Comparison of ENCODE assay signal across 1 cellular context in the genomic region with DNA sequence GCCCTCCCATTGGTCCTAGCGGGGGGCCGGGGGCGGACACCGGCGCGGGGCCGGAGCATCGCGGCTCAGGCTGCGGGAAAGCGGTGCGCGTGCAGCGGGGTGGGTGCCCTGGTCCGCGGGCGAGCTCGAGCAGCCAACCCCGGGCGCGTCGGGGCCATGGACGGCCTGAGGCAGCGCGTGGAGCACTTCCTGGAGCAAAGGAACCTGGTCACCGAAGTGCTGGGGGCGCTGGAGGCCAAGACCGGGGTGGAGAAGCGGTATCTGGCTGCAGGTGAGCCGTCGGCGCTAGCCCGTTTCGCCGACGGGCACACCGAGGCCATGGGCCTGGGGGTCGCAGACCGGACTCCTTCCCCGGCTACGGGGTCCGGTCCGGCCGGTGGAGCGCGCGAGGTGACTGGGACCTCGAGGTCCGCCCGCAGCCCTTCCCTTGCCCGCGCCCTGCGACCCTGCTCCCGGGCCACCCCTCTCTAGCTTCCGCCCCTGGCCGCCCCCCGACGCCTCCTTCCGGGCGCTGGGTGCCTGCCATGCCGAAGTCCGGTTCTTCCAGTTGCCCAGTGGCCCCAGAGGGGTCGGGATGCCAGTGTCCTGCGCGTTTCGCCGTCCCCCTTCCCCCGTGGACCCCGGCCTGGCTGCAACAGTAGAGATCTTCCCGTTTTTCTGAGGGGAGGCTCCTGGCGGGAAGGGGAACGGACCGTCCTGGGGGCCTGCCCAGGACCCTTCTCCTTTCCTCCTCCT.
A peak's percentile ranks its signal among the peaks of the same experiment; 100 is the strongest.
TF ChIP-seq lines count a peak whose summit lies in the region.

REEP6 (plus strand) TSS at position 68 of the 735 bp plus-strand sequence; CDS start at position 157, 89 bp downstream.

TF ChIP-seq in K562, 482 proteins besides CTCF, POLR2A, EP300 and RAD21 (continued from another document and continues in another):
- TF ChIP-seq, protein P1, sequence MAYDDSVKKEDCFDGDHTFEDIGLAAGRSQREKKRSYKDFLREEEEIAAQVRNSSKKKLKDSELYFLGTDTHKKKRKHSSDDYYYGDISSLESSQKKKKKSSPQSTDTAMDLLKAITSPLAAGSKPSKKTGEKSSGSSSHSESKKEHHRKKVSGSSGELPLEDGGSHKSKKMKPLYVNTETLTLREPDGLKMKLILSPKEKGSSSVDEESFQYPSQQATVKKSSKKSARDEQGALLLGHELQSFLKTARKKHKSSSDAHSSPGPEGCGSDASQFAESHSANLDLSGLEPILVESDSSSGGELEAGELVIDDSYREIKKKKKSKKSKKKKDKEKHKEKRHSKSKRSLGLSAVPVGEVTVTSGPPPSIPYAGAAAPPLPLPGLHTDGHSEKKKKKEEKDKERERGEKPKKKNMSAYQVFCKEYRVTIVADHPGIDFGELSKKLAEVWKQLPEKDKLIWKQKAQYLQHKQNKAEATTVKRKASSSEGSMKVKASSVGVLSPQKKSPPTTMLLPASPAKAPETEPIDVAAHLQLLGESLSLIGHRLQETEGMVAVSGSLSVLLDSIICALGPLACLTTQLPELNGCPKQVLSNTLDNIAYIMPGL (CRISPR knock-in tag; IDR thresholded peaks at IDR 0.05) = no peak
- TF ChIP-seq KAT2B (IDR thresholded peaks at IDR 0.05; ENCODE audit: low read depth, low read length) (no peak), KDM4B (IDR thresholded peaks at IDR 0.05; ENCODE audit: borderline replicate concordance in 2 of 2, low read depth in 1 of 2) (no peak), ZNF77 (CRISPR knock-in tag; IDR thresholded peaks at IDR 0.05) (no peak), SIN3B (IDR thresholded peaks at IDR 0.05; ENCODE audit: low read depth) (peak; percentile 59; the same call in 1 of the 2 replicates), PRMT5 (CRISPR knock-in tag; IDR thresholded peaks at IDR 0.05) (no peak), ASH1L (IDR thresholded peaks at IDR 0.05; ENCODE audit: borderline replicate concordance, low read depth, partially characterized antibody) (no peak), SOX6 (IDR thresholded peaks at IDR 0.05) (peak; percentile 40; the same call in 1 of the 2 replicates), TRIM25 (IDR thresholded peaks at IDR 0.05; ENCODE audit: borderline replicate concordance) (no peak), IRF9 (tag; IDR thresholded peaks at IDR 0.05) (no peak), ZNF316 (IDR thresholded peaks at IDR 0.05) (no peak), ATF2 (CRISPR knock-in tag; IDR thresholded peaks at IDR 0.05) (no peak), HNRNPUL1 (IDR thresholded peaks at IDR 0.05; ENCODE audit: low read length) (no peak), BRF1 (IDR thresholded peaks at IDR 0.05; ENCODE audit: borderline replicate concordance, extremely low read depth, insufficient read length) (no peak), LARP7 (IDR thresholded peaks at IDR 0.05) (no peak), DEAF1 (CRISPR knock-in tag; IDR thresholded peaks at IDR 0.05) (no peak), AFF4 (CRISPR knock-in tag; IDR thresholded peaks at IDR 0.05) (no peak), SMARCC2 (IDR thresholded peaks at IDR 0.05; ENCODE audit: low read depth) (no peak), NR2C2 (CRISPR knock-in tag; IDR thresholded peaks at IDR 0.05) (0 out of 2 replicates have a peak, but pooled peaks have one; percentile 17), NR2C2 (tag; IDR thresholded peaks at IDR 0.05) (no peak), ZFP36 (IDR thresholded peaks at IDR 0.05; ENCODE audit: low read depth, low read length, partially characterized antibody) (no peak), ARHGAP35 (IDR thresholded peaks at IDR 0.05; ENCODE audit: partially characterized antibody) (no peak), MIER1 (IDR thresholded peaks at IDR 0.05; ENCODE audit: low read depth) (no peak), MAFF (IDR thresholded peaks at IDR 0.05; ENCODE audit: low read length) (no peak), ZNF75A (CRISPR knock-in tag; IDR thresholded peaks at IDR 0.05) (no peak), GATAD2B (IDR thresholded peaks at IDR 0.05; ENCODE audit: borderline replicate concordance) (no peak), ZKSCAN1 (IDR thresholded peaks at IDR 0.05; ENCODE audit: low read depth, low read length) (no peak)
- TF ChIP-seq, protein P2, sequence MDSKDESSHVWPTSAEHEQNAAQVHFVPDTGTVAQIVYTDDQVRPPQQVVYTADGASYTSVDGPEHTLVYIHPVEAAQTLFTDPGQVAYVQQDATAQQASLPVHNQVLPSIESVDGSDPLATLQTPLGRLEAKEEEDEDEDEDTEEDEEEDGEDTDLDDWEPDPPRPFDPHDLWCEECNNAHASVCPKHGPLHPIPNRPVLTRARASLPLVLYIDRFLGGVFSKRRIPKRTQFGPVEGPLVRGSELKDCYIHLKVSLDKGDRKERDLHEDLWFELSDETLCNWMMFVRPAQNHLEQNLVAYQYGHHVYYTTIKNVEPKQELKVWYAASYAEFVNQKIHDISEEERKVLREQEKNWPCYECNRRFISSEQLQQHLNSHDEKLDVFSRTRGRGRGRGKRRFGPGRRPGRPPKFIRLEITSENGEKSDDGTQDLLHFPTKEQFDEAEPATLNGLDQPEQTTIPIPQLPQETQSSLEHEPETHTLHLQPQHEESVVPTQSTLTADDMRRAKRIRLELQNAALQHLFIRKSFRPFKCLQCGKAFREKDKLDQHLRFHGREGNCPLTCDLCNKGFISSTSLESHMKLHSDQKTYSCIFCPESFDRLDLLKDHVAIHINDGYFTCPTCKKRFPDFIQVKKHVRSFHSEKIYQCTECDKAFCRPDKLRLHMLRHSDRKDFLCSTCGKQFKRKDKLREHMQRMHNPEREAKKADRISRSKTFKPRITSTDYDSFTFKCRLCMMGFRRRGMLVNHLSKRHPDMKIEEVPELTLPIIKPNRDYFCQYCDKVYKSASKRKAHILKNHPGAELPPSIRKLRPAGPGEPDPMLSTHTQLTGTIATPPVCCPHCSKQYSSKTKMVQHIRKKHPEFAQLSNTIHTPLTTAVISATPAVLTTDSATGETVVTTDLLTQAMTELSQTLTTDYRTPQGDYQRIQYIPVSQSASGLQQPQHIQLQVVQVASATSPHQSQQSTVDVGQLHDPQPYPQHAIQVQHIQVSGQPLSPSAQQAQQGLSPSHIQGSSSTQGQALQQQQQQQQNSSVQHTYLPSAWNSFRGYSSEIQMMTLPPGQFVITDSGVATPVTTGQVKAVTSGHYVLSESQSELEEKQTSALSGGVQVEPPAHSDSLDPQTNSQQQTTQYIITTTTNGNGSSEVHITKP (IDR thresholded peaks at IDR 0.05; ENCODE audit: partially characterized antibody) = no peak
- TF ChIP-seq, protein P3, sequence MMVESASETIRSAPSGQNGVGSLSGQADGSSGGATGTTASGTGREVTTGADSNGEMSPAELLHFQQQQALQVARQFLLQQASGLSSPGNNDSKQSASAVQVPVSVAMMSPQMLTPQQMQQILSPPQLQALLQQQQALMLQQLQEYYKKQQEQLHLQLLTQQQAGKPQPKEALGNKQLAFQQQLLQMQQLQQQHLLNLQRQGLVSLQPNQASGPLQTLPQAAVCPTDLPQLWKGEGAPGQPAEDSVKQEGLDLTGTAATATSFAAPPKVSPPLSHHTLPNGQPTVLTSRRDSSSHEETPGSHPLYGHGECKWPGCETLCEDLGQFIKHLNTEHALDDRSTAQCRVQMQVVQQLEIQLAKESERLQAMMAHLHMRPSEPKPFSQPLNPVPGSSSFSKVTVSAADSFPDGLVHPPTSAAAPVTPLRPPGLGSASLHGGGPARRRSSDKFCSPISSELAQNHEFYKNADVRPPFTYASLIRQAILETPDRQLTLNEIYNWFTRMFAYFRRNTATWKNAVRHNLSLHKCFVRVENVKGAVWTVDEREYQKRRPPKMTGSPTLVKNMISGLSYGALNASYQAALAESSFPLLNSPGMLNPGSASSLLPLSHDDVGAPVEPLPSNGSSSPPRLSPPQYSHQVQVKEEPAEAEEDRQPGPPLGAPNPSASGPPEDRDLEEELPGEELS (CRISPR knock-in tag; IDR thresholded peaks at IDR 0.05; ENCODE audit: borderline replicate concordance) = no peak; the same call in 1 of the 2 replicates
- TF ChIP-seq, protein P4, sequence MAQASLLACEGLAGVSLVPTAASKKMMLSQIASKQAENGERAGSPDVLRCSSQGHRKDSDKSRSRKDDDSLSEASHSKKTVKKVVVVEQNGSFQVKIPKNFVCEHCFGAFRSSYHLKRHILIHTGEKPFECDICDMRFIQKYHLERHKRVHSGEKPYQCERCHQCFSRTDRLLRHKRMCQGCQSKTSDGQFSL (CRISPR knock-in tag; IDR thresholded peaks at IDR 0.05) = no peak
- TF ChIP-seq, protein P4 (tag; IDR thresholded peaks at IDR 0.05) = peak in 1 of 2 experiments; percentile 18; a peak in 1 of 4 replicates
